Comparison of ENCODE assay signal across 22 cellular contexts in the genomic region with DNA sequence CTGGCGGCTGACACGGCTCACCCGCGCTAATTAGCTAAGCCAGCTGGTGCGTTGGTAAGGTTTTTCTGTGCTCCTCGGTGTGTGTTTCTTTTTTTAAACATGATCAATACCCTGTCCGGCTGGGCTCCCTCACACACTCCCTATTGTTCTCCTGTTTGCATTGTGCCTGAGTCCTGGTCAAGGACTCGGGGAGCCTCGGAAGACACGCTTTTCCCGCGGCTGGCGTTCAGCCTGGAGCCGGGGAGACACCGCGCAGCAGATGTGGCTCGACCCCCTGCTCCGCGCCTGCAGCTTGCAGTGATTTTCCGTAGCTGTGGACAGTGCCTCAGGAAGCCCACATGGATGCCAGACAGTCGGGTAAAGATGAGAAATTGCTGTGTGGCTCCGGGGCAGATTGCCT.
DNase-seq lines count a peak whose midpoint lies in the region; ATAC-seq, FAIRE-seq and TF ChIP-seq lines count a peak whose summit lies in the region.
"Had no signal": no experiment of that assay in that cellular context is flagged by ENCODE, and none has a peak within 500 bp of the region (broad histone marks: within the 10 kb centered on the region; RNA-seq: fewer than 3 reads in every experiment).

No MANE protein-coding gene starts in this region.

- ATAC-seq in GM19328 (IDR thresholded peaks at IDR 0.05; ENCODE audit: unreplicated experiment): no peak
- ATAC-seq in HG02885 (IDR thresholded peaks at IDR 0.05; ENCODE audit: poor library complexity, unreplicated experiment): no peak
- ATAC-seq: CD8-positive, alpha-beta T cell had no signal

- peaks cover 10% of the 10 kb centered on the region for H3K27me3 Mint-ChIP-seq in glutamatergic neuron (ENCODE audit: unreplicated experiment)
- H3K27me3 Mint-ChIP-seq in activated naive CD4-positive, alpha-beta T cell treated with anti-CD3 and anti-CD28 coated beads, Interleukin-2, amount 10 ng/mL, durations not matched to agents 7 days and 5 days: no peaks in the 10 kb centered on the region
- H3K27me3 Mint-ChIP-seq: activated CD4-positive, alpha-beta T cell treated with anti-CD3 and anti-CD28 coated beads, Interleukin-2, amount 10 ng/mL, durations not matched to agents 7 days and 5 days had no signal

- H3K9me3 Mint-ChIP-seq in glutamatergic neuron (ENCODE audit: unreplicated experiment): peaks cover 6% of the 10 kb centered on the region
- peaks cover 2% of the 10 kb centered on the region for H3K9me3 Mint-ChIP-seq in activated naive CD4-positive, alpha-beta T cell treated with anti-CD3 and anti-CD28 coated beads, Interleukin-2, amount 10 ng/mL, durations not matched to agents 7 days and 5 days
- H3K9me3 Mint-ChIP-seq: activated CD4-positive, alpha-beta T cell treated with anti-CD3 and anti-CD28 coated beads, Interleukin-2, amount 10 ng/mL, durations not matched to agents 7 days and 5 days; CD8-positive, alpha-beta T cell; memory B cell; natural killer cell; stimulated activated naive CD8-positive, alpha-beta T cell treated with anti-CD3 and anti-CD28 coated beads, Interleukin-15, amount 100 ng/mL, for 72 hours; T-helper 1 cell treated with Interleukin-12 subunit alpha and Interleukin-12 subunit beta and Interleukin-4 antibody, amounts not matched to agents 30 μg/mL and 1 μg/mL, for 36 hours had no signal

- no peak for TF ChIP-seq CTCF in glutamatergic neuron (IDR thresholded peaks at IDR 0.05; ENCODE audit: partially characterized antibody, unreplicated experiment)

- H3K4me3 Mint-ChIP-seq in glutamatergic neuron (ENCODE audit: unreplicated experiment): peak overlapping the region; percentile 75
- H3K4me3 Mint-ChIP-seq in activated naive CD4-positive, alpha-beta T cell treated with anti-CD3 and anti-CD28 coated beads, Interleukin-2, amount 10 ng/mL, durations not matched to agents 7 days and 5 days: no peak overlapping the region
- H3K4me3 Mint-ChIP-seq: activated CD4-positive, alpha-beta T cell treated with anti-CD3 and anti-CD28 coated beads, Interleukin-2, amount 10 ng/mL, durations not matched to agents 7 days and 5 days; CD8-positive, alpha-beta T cell; memory B cell; natural killer cell; stimulated activated naive CD8-positive, alpha-beta T cell treated with anti-CD3 and anti-CD28 coated beads, Interleukin-15, amount 100 ng/mL, for 72 hours; T-helper 1 cell treated with Interleukin-12 subunit alpha and Interleukin-12 subunit beta and Interleukin-4 antibody, amounts not matched to agents 30 μg/mL and 1 μg/mL, for 36 hours had no signal

- peaks cover 50% of the 10 kb centered on the region for H3K4me1 Mint-ChIP-seq in glutamatergic neuron (ENCODE audit: low read depth, unreplicated experiment)
- H3K4me1 Mint-ChIP-seq in activated naive CD4-positive, alpha-beta T cell treated with anti-CD3 and anti-CD28 coated beads, Interleukin-2, amount 10 ng/mL, durations not matched to agents 7 days and 5 days: no peaks in the 10 kb centered on the region
- H3K4me1 Mint-ChIP-seq: activated CD4-positive, alpha-beta T cell treated with anti-CD3 and anti-CD28 coated beads, Interleukin-2, amount 10 ng/mL, durations not matched to agents 7 days and 5 days; natural killer cell; stimulated activated naive CD8-positive, alpha-beta T cell treated with anti-CD3 and anti-CD28 coated beads, Interleukin-15, amount 100 ng/mL, for 72 hours had no signal

- CTCF ChIA-PET in activated naive CD4-positive, alpha-beta T cell treated with anti-CD3 and anti-CD28 coated beads, Interleukin-2, amount 10 ng/mL, durations not matched to agents 7 days and 5 days (lab: Charles Lee): no interaction called here

- no peak for TF ChIP-seq POLR2A in GM12892 (IDR thresholded peaks at IDR 0.05; ENCODE audit: low read depth, low read length)

- H3K36me3 Mint-ChIP-seq in glutamatergic neuron (ENCODE audit: unreplicated experiment): no peaks in the 10 kb centered on the region
- no peaks in the 10 kb centered on the region for H3K36me3 Mint-ChIP-seq in activated naive CD4-positive, alpha-beta T cell treated with anti-CD3 and anti-CD28 coated beads, Interleukin-2, amount 10 ng/mL, durations not matched to agents 7 days and 5 days
- H3K36me3 Mint-ChIP-seq: CD8-positive, alpha-beta T cell; memory B cell; natural killer cell had no signal

- DNase-seq in DMS153 treated with DMSO at 0.1 percent for 48 hours (lab: John Stamatoyannopoulos, UW; ENCODE audit: unreplicated experiment) (peak; percentile 76), NCI-H1417 (lab: John Stamatoyannopoulos, UW) (peak in 2 of 3 experiments; percentile 90 to 97), NCI-H748 (lab: John Stamatoyannopoulos, UW; ENCODE audit: unreplicated experiment) (peak; percentile 96), glutamatergic neuron (peak; percentile 49), GM12892 (ENCODE audit: insufficient read length) (no peak)
- no peak for DNase-seq in activated naive CD4-positive, alpha-beta T cell treated with anti-CD3 and anti-CD28 coated beads, Interleukin-2, amount 10 ng/mL, durations not matched to agents 7 days and 5 days
- DNase-seq: activated CD4-positive, alpha-beta T cell treated with anti-CD3 and anti-CD28 coated beads, Interleukin-2, amount 10 ng/mL, durations not matched to agents 7 days and 5 days; activated CD8-positive, alpha-beta memory T cell treated with anti-CD3 and anti-CD28 coated beads, Interleukin-2, amount 50 U/mL, for 4 hours; activated effector memory CD4-positive, alpha-beta T cell treated with anti-CD3 and anti-CD28 coated beads, Interleukin-2, amount 50 U/mL, for 16 hours; CD8-positive, alpha-beta T cell; EL; natural killer cell; NCI-H1105 treated with DMSO at 0.1 percent for 48 hours; stimulated activated CD4-positive, alpha-beta T cell treated with anti-CD3 and anti-CD28 coated beads, Interleukin-4, amount 100 ng/mL, for 1 hour; stimulated activated naive CD8-positive, alpha-beta T cell treated with anti-CD3 and anti-CD28 coated beads, Interleukin-15, amount 100 ng/mL, for 72 hours had no signal

- H3K27ac Mint-ChIP-seq in glutamatergic neuron (ENCODE audit: unreplicated experiment): peak overlapping the region; percentile 99
- no peak overlapping the region for H3K27ac Mint-ChIP-seq in activated naive CD4-positive, alpha-beta T cell treated with anti-CD3 and anti-CD28 coated beads, Interleukin-2, amount 10 ng/mL, durations not matched to agents 7 days and 5 days
- H3K27ac Mint-ChIP-seq: activated CD4-positive, alpha-beta T cell treated with anti-CD3 and anti-CD28 coated beads, Interleukin-2, amount 10 ng/mL, durations not matched to agents 7 days and 5 days; CD8-positive, alpha-beta T cell; memory B cell; natural killer cell; stimulated activated naive CD8-positive, alpha-beta T cell treated with anti-CD3 and anti-CD28 coated beads, Interleukin-15, amount 100 ng/mL, for 72 hours; T-helper 1 cell treated with Interleukin-12 subunit alpha and Interleukin-12 subunit beta and Interleukin-4 antibody, amounts not matched to agents 30 μg/mL and 1 μg/mL, for 36 hours had no signal

- no peak for FAIRE-seq in GM12892 (lab: Jason Lieb, UNC)
- FAIRE-seq: frontal cortex, GM18507, H1 had no signal

Comparison
In these comparisons a context has a peak if more than half of its experiments do, and no peak if none do; other contexts are left out.
1. DNase-seq: peak in DMS153 treated with DMSO at 0.1 percent for 48 hours (single experiment), NCI-H1417 (2 of 3), NCI-H748 (single experiment) and glutamatergic neuron (single experiment); none in activated naive CD4-positive, alpha-beta T cell treated with anti-CD3 and anti-CD28 coated beads, Interleukin-2, amount 10 ng/mL, durations not matched to agents 7 days and 5 days (single experiment) and GM12892 (single experiment).